In the genomic region with DNA sequence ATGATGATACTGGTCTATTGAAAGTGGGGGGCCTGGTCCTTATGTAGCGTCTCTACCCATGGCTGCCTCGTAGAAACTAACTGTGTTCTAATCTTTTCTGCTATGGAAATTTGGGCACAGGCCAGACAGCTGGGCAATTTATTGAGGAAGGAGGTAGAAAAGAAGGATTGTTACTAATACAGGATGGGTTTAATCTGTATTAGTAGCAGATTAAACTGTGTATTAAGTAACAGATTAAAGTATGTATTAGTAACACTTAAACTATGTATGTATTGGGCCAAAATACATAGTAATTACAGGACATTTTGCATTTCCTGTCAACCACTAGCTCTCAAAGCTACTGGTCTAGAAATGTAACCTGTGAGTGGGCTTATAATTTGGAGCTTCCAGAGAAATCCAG, we compare ENCODE assay signal across 1 cellular context.
TF ChIP-seq lines count a peak whose summit lies in the region.

No MANE protein-coding gene starts in this region.

TF ChIP-seq in IMR-90, 13 proteins besides CTCF, POLR2A, EP300 and RAD21 (continued from another document):
- TF ChIP-seq RCOR1 (IDR thresholded peaks at IDR 0.05; ENCODE audit: insufficient replicate concordance, low read length) (no peak), SMC3 (IDR thresholded peaks at IDR 0.05; ENCODE audit: low read depth, low read length) (no peak), NFE2L2 (IDR thresholded peaks at IDR 0.05; ENCODE audit: low read depth, low read length) (no peak)
